ENCODE assay signal across 17 cellular contexts in the genomic region with DNA sequence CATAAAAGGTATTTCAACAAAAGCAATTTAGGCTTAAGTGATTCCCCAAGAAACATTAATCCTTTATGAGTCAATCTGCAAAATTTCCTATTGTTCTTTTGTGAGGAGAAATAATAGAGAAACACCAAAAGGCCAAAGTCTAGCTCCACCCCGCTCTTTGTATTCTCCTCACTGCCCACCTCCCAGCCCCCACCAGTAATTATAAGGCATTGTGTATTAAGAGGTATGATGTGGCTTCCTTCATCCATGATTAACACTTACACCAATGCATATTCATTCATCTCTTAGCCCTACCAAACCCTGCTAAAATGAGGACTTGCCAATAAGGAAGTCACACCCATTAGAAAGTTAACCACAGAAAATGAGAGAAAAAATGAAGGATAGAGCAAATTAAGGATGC.
DNase-seq lines count a peak whose midpoint lies in the region; ATAC-seq and TF ChIP-seq lines count a peak whose summit lies in the region.
"Had no signal": no experiment of that assay in that cellular context is flagged by ENCODE, and none has a peak within 500 bp of the region (broad histone marks: within the 10 kb centered on the region; RNA-seq: fewer than 3 reads in every experiment).

No MANE protein-coding gene starts in this region.

- no peak for TF ChIP-seq POLR2A in right lobe of liver (IDR thresholded peaks at IDR 0.05)

- H3K4me1 Mint-ChIP-seq in GM23338: peaks cover 48% of the 10 kb centered on the region
- no peaks in the 10 kb centered on the region for H3K4me1 Mint-ChIP-seq in activated CD8-positive, alpha-beta memory T cell treated with anti-CD3 and anti-CD28 coated beads, Interleukin-2, amount 10 ng/mL, durations not matched to agents 7 days and 5 days
- H3K4me1 Mint-ChIP-seq: CD14-positive monocyte had no signal

- H3K9me2 ChIP-seq in GM23338 (ENCODE audit: insufficient read depth): no peaks in the 10 kb centered on the region

- H3F3A ChIP-seq in GM23338 (replicated peaks; ENCODE audit: low read depth): no peaks in the 10 kb centered on the region

- DNase-seq in GM23338 (ENCODE audit: low spot score): no peak
- DNase-seq in MV-4-11 (lab: John Stamatoyannopoulos, UW): peak; percentile 15
- DNase-seq in astrocyte of the hippocampus (ENCODE audit: low read depth, low spot score): peak; percentile 44
- DNase-seq in kidney tubule cell (ENCODE audit: low spot score): peak; percentile 38
- DNase-seq in activated CD8-positive, alpha-beta memory T cell treated with anti-CD3 and anti-CD28 coated beads, Interleukin-2, amount 10 ng/mL, durations not matched to agents 7 days and 5 days: no peak
- DNase-seq in right lobe of liver: no peak
- DNase-seq in NCI-H2227 treated with DMSO at 0.1 percent for 48 hours (lab: John Stamatoyannopoulos, UW): no peak
- no peak for DNase-seq in UCSD-AML1 (lab: John Stamatoyannopoulos, UW; ENCODE audit: unreplicated experiment)
- DNase-seq: Caco-2, GM23248, KBM-7, MM.1S, NCI-H187 treated with DMSO at 0.1 percent for 48 hours, PC-9, Right ventricle myocardium superior had no signal

- 91% methylated on average over 1 of the region's 1 CpG for WGBS in right lobe of liver (ENCODE audit: insufficient coverage, low coverage, low lambda C conversion rate, missing lambda C conversion rate)

- peak overlapping the region; percentile 16; the same call in 1 of the 2 replicates for H2AFZ ChIP-seq in GM23338
- H2AFZ ChIP-seq: GM23248, PC-9 had no signal

- H3K36me3 Mint-ChIP-seq in GM23338 (ENCODE audit: low read depth): no peaks in the 10 kb centered on the region
- no peaks in the 10 kb centered on the region for H3K36me3 Mint-ChIP-seq in activated CD8-positive, alpha-beta memory T cell treated with anti-CD3 and anti-CD28 coated beads, Interleukin-2, amount 10 ng/mL, durations not matched to agents 7 days and 5 days
- H3K36me3 Mint-ChIP-seq: CD14-positive monocyte had no signal

- H3K9me3 Mint-ChIP-seq in GM23338: no peaks in the 10 kb centered on the region
- peaks cover 6% of the 10 kb centered on the region for H3K9me3 Mint-ChIP-seq in activated CD8-positive, alpha-beta memory T cell treated with anti-CD3 and anti-CD28 coated beads, Interleukin-2, amount 10 ng/mL, durations not matched to agents 7 days and 5 days (ENCODE audit: low read depth)

- ATAC-seq in GM23338: no peak
- ATAC-seq in activated CD8-positive, alpha-beta memory T cell treated with anti-CD3 and anti-CD28 coated beads, Interleukin-2, amount 10 ng/mL, durations not matched to agents 7 days and 5 days: no peak
- no peak for ATAC-seq in right lobe of liver
- ATAC-seq: SK-N-SH treated with all-trans-retinoic acid at 6 μM for 48 hours had no signal

- H3K4me1 ChIP-seq in GM23338 (ENCODE audit: insufficient read depth) (peaks cover 45% of the 10 kb centered on the region), right lobe of liver (peaks cover 0 to 36% (median 11%) of the 10 kb centered on the region in 4 donors)

- no peaks in the 10 kb centered on the region for H3K9me3 ChIP-seq in right lobe of liver
- H3K9me3 ChIP-seq: Caco-2 had no signal

- H3K27me3 ChIP-seq in GM23338 (ENCODE audit: insufficient read depth) (no peaks in the 10 kb centered on the region), right lobe of liver (no peaks in the 10 kb centered on the region)

- H3K27me3 Mint-ChIP-seq in GM23338 (ENCODE audit: insufficient read depth, low read depth, poor library complexity): no peaks in the 10 kb centered on the region
- H3K27me3 Mint-ChIP-seq in activated CD8-positive, alpha-beta memory T cell treated with anti-CD3 and anti-CD28 coated beads, Interleukin-2, amount 10 ng/mL, durations not matched to agents 7 days and 5 days: no peaks in the 10 kb centered on the region

- no peak overlapping the region for H3K4me2 ChIP-seq in GM23338
- H3K4me2 ChIP-seq: PC-9 had no signal

- H3K27ac Mint-ChIP-seq in GM23338: no peak overlapping the region
- no peak overlapping the region for H3K27ac Mint-ChIP-seq in activated CD8-positive, alpha-beta memory T cell treated with anti-CD3 and anti-CD28 coated beads, Interleukin-2, amount 10 ng/mL, durations not matched to agents 7 days and 5 days
- H3K27ac Mint-ChIP-seq: CD14-positive monocyte had no signal

- intact Hi-C loops in right lobe of liver (cut with DNase I): no loop called here

- no peak for TF ChIP-seq CTCF in GM23338 (conservative IDR thresholded peaks at IDR 0.05; ENCODE audit: low read depth in 2 of 2)
- no peak for TF ChIP-seq CTCF in right lobe of liver (IDR thresholded peaks at IDR 0.05)

- H3K36me3 ChIP-seq in GM23338 (ENCODE audit: insufficient read depth) (no peaks in the 10 kb centered on the region), right lobe of liver (no peaks in the 10 kb centered on the region)

- H3K4me3 ChIP-seq in GM23338 (no peak overlapping the region), right lobe of liver (no peak overlapping the region)
- H3K4me3 ChIP-seq: GM23248, PC-9 had no signal

- no peak overlapping the region for H3K4me3 Mint-ChIP-seq in GM23338
- H3K4me3 Mint-ChIP-seq in activated CD8-positive, alpha-beta memory T cell treated with anti-CD3 and anti-CD28 coated beads, Interleukin-2, amount 10 ng/mL, durations not matched to agents 7 days and 5 days: no peak overlapping the region
- H3K4me3 Mint-ChIP-seq: CD14-positive monocyte had no signal

- H3K27ac ChIP-seq in GM23338 (ENCODE audit: low read depth) (no peak overlapping the region), right lobe of liver (no peak overlapping the region)
- H3K27ac ChIP-seq: GM23248, PC-9 had no signal

- no peaks in the 10 kb centered on the region for H3K79me2 ChIP-seq in GM23338 (replicated peaks; ENCODE audit: insufficient read depth)

- H4K20me1 ChIP-seq in GM23338 (replicated peaks; ENCODE audit: insufficient read depth): no peaks in the 10 kb centered on the region

- CTCF ChIA-PET in activated CD8-positive, alpha-beta memory T cell treated with anti-CD3 and anti-CD28 coated beads, Interleukin-2, amount 10 ng/mL, durations not matched to agents 7 days and 5 days (lab: Charles Lee): no interaction called here

TF ChIP-seq in GM23338, 12 proteins besides CTCF, POLR2A, EP300 and RAD21 (continues in another document):
- TF ChIP-seq ZNF331 (CRISPR knock-in tag; IDR thresholded peaks at IDR 0.05; ENCODE audit: low read depth) (no peak), STAT1 (IDR thresholded peaks at IDR 0.05; ENCODE audit: unreplicated experiment) (no peak), NANOG (IDR thresholded peaks at IDR 0.05; ENCODE audit: borderline replicate concordance) (no peak)
- TF ChIP-seq, protein P1, sequence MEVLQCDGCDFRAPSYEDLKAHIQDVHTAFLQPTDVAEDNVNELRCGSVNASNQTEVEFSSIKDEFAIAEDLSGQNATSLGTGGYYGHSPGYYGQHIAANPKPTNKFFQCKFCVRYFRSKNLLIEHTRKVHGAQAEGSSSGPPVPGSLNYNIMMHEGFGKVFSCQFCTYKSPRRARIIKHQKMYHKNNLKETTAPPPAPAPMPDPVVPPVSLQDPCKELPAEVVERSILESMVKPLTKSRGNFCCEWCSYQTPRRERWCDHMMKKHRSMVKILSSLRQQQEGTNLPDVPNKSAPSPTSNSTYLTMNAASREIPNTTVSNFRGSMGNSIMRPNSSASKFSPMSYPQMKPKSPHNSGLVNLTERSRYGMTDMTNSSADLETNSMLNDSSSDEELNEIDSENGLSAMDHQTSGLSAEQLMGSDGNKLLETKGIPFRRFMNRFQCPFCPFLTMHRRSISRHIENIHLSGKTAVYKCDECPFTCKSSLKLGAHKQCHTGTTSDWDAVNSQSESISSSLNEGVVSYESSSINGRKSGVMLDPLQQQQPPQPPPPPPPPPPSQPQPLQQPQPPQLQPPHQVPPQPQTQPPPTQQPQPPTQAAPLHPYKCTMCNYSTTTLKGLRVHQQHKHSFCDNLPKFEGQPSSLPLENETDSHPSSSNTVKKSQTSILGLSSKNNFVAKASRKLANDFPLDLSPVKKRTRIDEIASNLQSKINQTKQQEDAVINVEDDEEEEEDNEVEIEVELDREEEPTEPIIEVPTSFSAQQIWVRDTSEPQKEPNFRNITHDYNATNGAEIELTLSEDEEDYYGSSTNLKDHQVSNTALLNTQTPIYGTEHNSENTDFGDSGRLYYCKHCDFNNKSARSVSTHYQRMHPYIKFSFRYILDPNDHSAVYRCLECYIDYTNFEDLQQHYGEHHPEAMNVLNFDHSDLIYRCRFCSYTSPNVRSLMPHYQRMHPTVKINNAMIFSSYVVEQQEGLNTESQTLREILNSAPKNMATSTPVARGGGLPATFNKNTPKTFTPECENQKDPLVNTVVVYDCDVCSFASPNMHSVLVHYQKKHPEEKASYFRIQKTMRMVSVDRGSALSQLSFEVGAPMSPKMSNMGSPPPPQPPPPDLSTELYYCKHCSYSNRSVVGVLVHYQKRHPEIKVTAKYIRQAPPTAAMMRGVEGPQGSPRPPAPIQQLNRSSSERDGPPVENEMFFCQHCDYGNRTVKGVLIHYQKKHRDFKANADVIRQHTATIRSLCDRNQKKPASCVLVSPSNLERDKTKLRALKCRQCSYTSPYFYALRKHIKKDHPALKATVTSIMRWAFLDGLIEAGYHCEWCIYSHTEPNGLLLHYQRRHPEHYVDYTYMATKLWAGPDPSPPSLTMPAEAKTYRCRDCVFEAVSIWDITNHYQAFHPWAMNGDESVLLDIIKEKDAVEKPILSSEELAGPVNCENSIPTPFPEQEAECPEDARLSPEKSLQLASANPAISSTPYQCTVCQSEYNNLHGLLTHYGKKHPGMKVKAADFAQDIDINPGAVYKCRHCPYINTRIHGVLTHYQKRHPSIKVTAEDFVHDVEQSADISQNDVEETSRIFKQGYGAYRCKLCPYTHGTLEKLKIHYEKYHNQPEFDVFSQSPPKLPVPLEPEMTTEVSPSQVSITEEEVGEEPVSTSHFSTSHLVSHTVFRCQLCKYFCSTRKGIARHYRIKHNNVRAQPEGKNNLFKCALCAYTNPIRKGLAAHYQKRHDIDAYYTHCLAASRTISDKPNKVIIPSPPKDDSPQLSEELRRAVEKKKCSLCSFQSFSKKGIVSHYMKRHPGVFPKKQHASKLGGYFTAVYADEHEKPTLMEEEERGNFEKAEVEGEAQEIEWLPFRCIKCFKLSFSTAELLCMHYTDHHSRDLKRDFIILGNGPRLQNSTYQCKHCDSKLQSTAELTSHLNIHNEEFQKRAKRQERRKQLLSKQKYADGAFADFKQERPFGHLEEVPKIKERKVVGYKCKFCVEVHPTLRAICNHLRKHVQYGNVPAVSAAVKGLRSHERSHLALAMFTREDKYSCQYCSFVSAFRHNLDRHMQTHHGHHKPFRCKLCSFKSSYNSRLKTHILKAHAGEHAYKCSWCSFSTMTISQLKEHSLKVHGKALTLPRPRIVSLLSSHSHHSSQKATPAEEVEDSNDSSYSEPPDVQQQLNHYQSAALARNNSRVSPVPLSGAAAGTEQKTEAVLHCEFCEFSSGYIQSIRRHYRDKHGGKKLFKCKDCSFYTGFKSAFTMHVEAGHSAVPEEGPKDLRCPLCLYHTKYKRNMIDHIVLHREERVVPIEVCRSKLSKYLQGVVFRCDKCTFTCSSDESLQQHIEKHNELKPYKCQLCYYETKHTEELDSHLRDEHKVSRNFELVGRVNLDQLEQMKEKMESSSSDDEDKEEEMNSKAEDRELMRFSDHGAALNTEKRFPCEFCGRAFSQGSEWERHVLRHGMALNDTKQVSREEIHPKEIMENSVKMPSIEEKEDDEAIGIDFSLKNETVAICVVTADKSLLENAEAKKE (CRISPR knock-in tag; IDR thresholded peaks at IDR 0.05): no peak

Comparison
In these comparisons a context has a peak if more than half of its experiments do, and no peak if none do; other contexts are left out.
1. DNase-seq: peak in MV-4-11 (single experiment), astrocyte of the hippocampus (single experiment) and kidney tubule cell (single experiment); none in GM23338 (single experiment), activated CD8-positive, alpha-beta memory T cell treated with anti-CD3 and anti-CD28 coated beads, Interleukin-2, amount 10 ng/mL, durations not matched to agents 7 days and 5 days (single experiment), right lobe of liver (0 of 3), NCI-H2227 treated with DMSO at 0.1 percent for 48 hours (single experiment) and UCSD-AML1 (single experiment).